ENCODE assay signal across 8 cellular contexts in the genomic region with DNA sequence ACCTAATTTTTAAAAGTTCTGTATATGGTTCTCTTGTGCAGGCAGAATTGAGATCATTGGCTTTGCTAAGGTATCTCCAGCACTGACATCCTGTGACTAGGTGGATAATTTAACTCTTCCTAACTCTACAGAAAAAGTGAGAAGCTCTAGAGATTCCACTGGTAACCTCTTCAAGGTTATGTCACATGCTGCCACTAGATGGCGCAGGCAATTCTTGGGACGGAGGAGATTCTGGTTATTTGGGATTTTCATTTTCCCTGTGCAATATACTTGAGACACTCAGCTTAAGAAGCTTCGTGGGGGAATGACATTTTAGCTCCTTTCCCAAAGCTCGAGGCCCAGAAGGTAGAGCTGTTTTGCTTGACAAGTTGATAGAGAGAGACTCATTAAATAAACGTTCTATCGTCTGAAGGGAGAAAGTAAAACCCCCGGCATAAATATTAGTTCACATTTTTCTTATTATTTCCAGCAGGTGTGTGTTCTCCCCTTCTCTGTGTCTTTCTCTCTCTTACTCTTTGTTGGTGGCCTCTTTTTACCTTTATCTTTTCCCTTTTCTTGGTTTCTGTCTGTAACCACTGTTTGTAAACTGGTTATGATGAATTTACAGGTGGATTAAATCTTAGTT. TPM values are rescaled to one million over a fixed set of nuclear protein-coding genes. Genes with fewer than 3 reads are reported as not detected.
DNase-seq lines count a peak whose midpoint lies in the region; ATAC-seq and TF ChIP-seq lines count a peak whose summit lies in the region.

No MANE protein-coding gene starts in this region.

- H3K4me3 Mint-ChIP-seq in activated CD4-positive, alpha-beta T cell treated with anti-CD3 and anti-CD28 coated beads, Interleukin-2, amount 10 ng/mL, durations not matched to agents 24 days and 14 days, result no peak overlapping the region
- no peak overlapping the region for H3K4me3 Mint-ChIP-seq in nephron

- no peaks in the 10 kb centered on the region for H3K36me3 Mint-ChIP-seq in activated CD4-positive, alpha-beta T cell treated with anti-CD3 and anti-CD28 coated beads, Interleukin-2, amount 10 ng/mL, durations not matched to agents 24 days and 14 days (ENCODE audit: low read depth)
- peaks cover 69% of the 10 kb centered on the region for H3K36me3 Mint-ChIP-seq in nephron (ENCODE audit: low read depth)

- H3K27ac Mint-ChIP-seq in activated CD4-positive, alpha-beta T cell treated with anti-CD3 and anti-CD28 coated beads, Interleukin-2, amount 10 ng/mL, durations not matched to agents 24 days and 14 days, result no peak overlapping the region
- no peak overlapping the region for H3K27ac Mint-ChIP-seq in nephron

- peak; percentile 89 for ATAC-seq in HG02852 (IDR thresholded peaks at IDR 0.05; ENCODE audit: unreplicated experiment)

- no peaks in the 10 kb centered on the region for H3K27me3 Mint-ChIP-seq in activated CD4-positive, alpha-beta T cell treated with anti-CD3 and anti-CD28 coated beads, Interleukin-2, amount 10 ng/mL, durations not matched to agents 24 days and 14 days
- H3K27me3 Mint-ChIP-seq in nephron (ENCODE audit: low read depth), result no peaks in the 10 kb centered on the region

- no peaks in the 10 kb centered on the region for H3K9me3 Mint-ChIP-seq in activated CD4-positive, alpha-beta T cell treated with anti-CD3 and anti-CD28 coated beads, Interleukin-2, amount 10 ng/mL, durations not matched to agents 24 days and 14 days
- H3K9me3 Mint-ChIP-seq in nephron, result peaks cover 48% of the 10 kb centered on the region

- peak; percentile 72 for DNase-seq in AG20443 (ENCODE audit: low spot score)
- DNase-seq in GM13976 (ENCODE audit: low spot score), result peak; percentile 45
- peak; percentile 41 for DNase-seq in NCI-H2029 (lab: John Stamatoyannopoulos, UW)
- peak; percentile 74 for DNase-seq in activated CD4-positive, alpha-beta T cell treated with anti-CD3 and anti-CD28 coated beads, Interleukin-2, amount 10 ng/mL, durations not matched to agents 24 days and 14 days
- DNase-seq in fibroblast of mammary gland (ENCODE audit: low read depth), result peak; percentile 56
- peak; percentile 43 for DNase-seq in ureter (ENCODE audit: low spot score)

- TF ChIP-seq CTCF in GM13976 (IDR thresholded peaks at IDR 0.05; ENCODE audit: borderline replicate concordance, control extremely low read depth, extremely low read depth, insufficient read depth, missing control alignments) (peak; percentile 65), fibroblast of mammary gland (conservative IDR thresholded peaks at IDR 0.05; ENCODE audit: control insufficient read depth, insufficient read depth, low read depth, low read length) (peak; percentile 92), nephron (IDR thresholded peaks at IDR 0.05; ENCODE audit: unreplicated experiment in 3 of 3) (peak; percentile 70 to 76 (median 74))

- in situ Hi-C loops in GM13976 (cut with MboI; ENCODE audit: low sequenced_read_pairs, unreplicated experiment), result no loop called here

- intact Hi-C loops in activated CD4-positive, alpha-beta T cell treated with anti-CD3 and anti-CD28 coated beads, Interleukin-2, amount 10 ng/mL, durations not matched to agents 24 days and 14 days (cut with micrococcal nuclease), result no loop called here

- H3K4me3 ChIP-seq in fibroblast of mammary gland (ENCODE audit: control insufficient read depth, low read depth, low read length), result no peak overlapping the region

- H3K4me1 Mint-ChIP-seq in activated CD4-positive, alpha-beta T cell treated with anti-CD3 and anti-CD28 coated beads, Interleukin-2, amount 10 ng/mL, durations not matched to agents 24 days and 14 days, result no peaks in the 10 kb centered on the region
- H3K4me1 Mint-ChIP-seq in nephron, result peaks cover 4% of the 10 kb centered on the region

RNA-seq across cellular contexts. Expression of gene LANCL1, which starts 26.6 kb away (rescaled TPM):
- total RNA-seq in activated CD4-positive, alpha-beta T cell treated with anti-CD3 and anti-CD28 coated beads, Interleukin-2, amount 10 ng/mL, durations not matched to agents 24 days and 14 days, result 32.3 and 34.2 TPM in 2 replicates
- 57.5 TPM for total RNA-seq in ureter

RNA-seq across cellular contexts. Expression of gene CPS1, which starts 53.3 kb away (rescaled TPM):
- total RNA-seq in activated CD4-positive, alpha-beta T cell treated with anti-CD3 and anti-CD28 coated beads, Interleukin-2, amount 10 ng/mL, durations not matched to agents 24 days and 14 days, result 0.75 and 0.88 TPM in 2 replicates
- total RNA-seq in ureter, result 3.9 TPM
